ENCODE assay signal across 27 cellular contexts in genomic region chr5:127872494-127872893, GRCh38.
DNase-seq lines count a peak whose midpoint lies in the region; ATAC-seq and TF ChIP-seq lines count a peak whose summit lies in the region.
"Had no signal": no experiment of that assay in that cellular context is flagged by ENCODE, and none has a peak within 500 bp of the region (broad histone marks: within the 10 kb centered on the region; RNA-seq: fewer than 3 reads in every experiment).

No MANE protein-coding gene starts in this region.

- TF ChIP-seq POLR2A in adrenal gland (IDR thresholded peaks at IDR 0.05) (no peak), gastroesophageal sphincter (IDR thresholded peaks at IDR 0.05) (no peak)

- peak overlapping the region; percentile 79 for H3K27ac ChIP-seq in ACC112 (ENCODE audit: low read depth, low read length)
- peak overlapping the region; percentile 39 to 85 (median 68) for H3K27ac ChIP-seq in adrenal gland
- peak overlapping the region; percentile 60 to 75 (median 65) for H3K27ac ChIP-seq in gastroesophageal sphincter
- H3K27ac ChIP-seq in psoas muscle: peak overlapping the region; percentile 32
- H3K27ac ChIP-seq: BLaER1, parathyroid adenoma had no signal

- ATAC-seq in gastroesophageal sphincter: peak; percentile 17
- no peak for ATAC-seq in psoas muscle
- ATAC-seq: activated naive CD4-positive, alpha-beta T cell treated with anti-CD3 and anti-CD28 coated beads, Interleukin-2, amount 50 U/mL, for 72 hours had no signal

- peaks cover 41% of the 10 kb centered on the region for H3K4me1 ChIP-seq in ACC112 (ENCODE audit: control insufficient read depth, insufficient read depth, low read length, unreplicated experiment)
- H3K4me1 ChIP-seq in adrenal gland (replicated peaks in 1 of 2): peaks cover 34 to 46% of the 10 kb centered on the region in 2 donors
- H3K4me1 ChIP-seq in gastroesophageal sphincter: peaks cover 4 to 50% (median 19%) of the 10 kb centered on the region in 3 donors
- peaks cover 49% of the 10 kb centered on the region for H3K4me1 ChIP-seq in psoas muscle

- TF ChIP-seq CTCF in adrenal gland (IDR thresholded peaks at IDR 0.05) (no peak), gastroesophageal sphincter (IDR thresholded peaks at IDR 0.05) (no peak), psoas muscle (IDR thresholded peaks at IDR 0.05) (no peak)

- intact Hi-C loops in adrenal gland (cut with DNase I) (loop anchor here in 1 of 2 donors (10.0 kb wide), 1 partner anchor 332 kb away; no protein-coding TSS in a partner anchor), psoas muscle (cut with DNase I) (loop anchor here in 1 of 2 donors (10.0 kb wide), 1 partner anchor 322 kb away; no protein-coding TSS in a partner anchor)

- H3K9me3 ChIP-seq in adrenal gland (replicated peaks in 1 of 3): no peaks in the 10 kb centered on the region
- no peaks in the 10 kb centered on the region for H3K9me3 ChIP-seq in gastroesophageal sphincter
- no peaks in the 10 kb centered on the region for H3K9me3 ChIP-seq in psoas muscle
- H3K9me3 ChIP-seq: ascending aorta, BLaER1 had no signal

- no peak for TF ChIP-seq EP300 in gastroesophageal sphincter (IDR thresholded peaks at IDR 0.05)

- H3K79me2 ChIP-seq in ACC112 (ENCODE audit: control insufficient read depth, insufficient read depth, low read length, unreplicated experiment): no peaks in the 10 kb centered on the region
- H3K79me2 ChIP-seq: parathyroid adenoma had no signal

- H3K36me3 ChIP-seq in ACC112 (ENCODE audit: insufficient read depth, low read length) (no peaks in the 10 kb centered on the region), adrenal gland (replicated peaks in 1 of 2) (no peaks in the 10 kb centered on the region), gastroesophageal sphincter (no peaks in the 10 kb centered on the region), psoas muscle (ENCODE audit: insufficient read depth in 1 of 2, low read depth in 1 of 2) (no peaks in the 10 kb centered on the region)
- H3K36me3 ChIP-seq: ascending aorta, BLaER1 had no signal

- DNase-seq in adrenal gland (no peak), psoas muscle (no peak), RPMI8226 (no peak), OCI-M2 (lab: John Stamatoyannopoulos, UW; ENCODE audit: unreplicated experiment) (no peak), NCI-H774 (lab: John Stamatoyannopoulos, UW) (no peak)
- DNase-seq in stimulated activated naive CD4-positive, alpha-beta T cell (lab: John Stamatoyannopoulos, UW): no peak
- DNase-seq: activated CD4-positive, alpha-beta T cell treated with anti-CD3 and anti-CD28 coated beads, Interleukin-2, amount 50 U/mL, for 4 hours; activated CD4-positive, CD25-positive, alpha-beta regulatory T cell; cerebellar nuclear complex; effector CD4-positive, alpha-beta T cell; erythroblast; GF-D8; MM.1S; NCI-H1436 treated with DMSO at 0.1 percent for 48 hours; NCI-H2107; NCI-H446 treated with DMSO at 0.1 percent for 48 hours; nephron progenitor cell; SIG-M5; substantia nigra; SW 1271; T1000 had no signal

- no peak overlapping the region for H2AFZ ChIP-seq in ACC112 (ENCODE audit: low read length, unreplicated experiment)
- H2AFZ ChIP-seq: parathyroid adenoma had no signal

- H3K27me3 ChIP-seq in ACC112 (ENCODE audit: insufficient read depth, low read length) (no peaks in the 10 kb centered on the region), adrenal gland (no peaks in the 10 kb centered on the region), gastroesophageal sphincter (no peaks in the 10 kb centered on the region), psoas muscle (ENCODE audit: insufficient read depth in 3 of 3, low read length in 2 of 3) (no peaks in the 10 kb centered on the region)
- H3K27me3 ChIP-seq: ascending aorta, BLaER1 had no signal

- H3K4me3 ChIP-seq in ACC112 (ENCODE audit: low read depth, low read length): no peak overlapping the region
- no peak overlapping the region for H3K4me3 ChIP-seq in adrenal gland
- no peak overlapping the region for H3K4me3 ChIP-seq in gastroesophageal sphincter
- H3K4me3 ChIP-seq in psoas muscle: no peak overlapping the region
- H3K4me3 ChIP-seq: ascending aorta, BLaER1 had no signal
